Comparison of ENCODE assay signal across 13 cellular contexts in genomic region chr15:99303881-99304280, GRCh38. TPM values are rescaled to one million over a fixed set of nuclear protein-coding genes. Genes with fewer than 3 reads are reported as not detected.
A peak's percentile ranks its signal among the peaks of the same experiment; 100 is the strongest.
DNase-seq lines count a peak whose midpoint lies in the region; ATAC-seq and TF ChIP-seq lines count a peak whose summit lies in the region.
"Had no signal": no experiment of that assay in that cellular context is flagged by ENCODE, and none has a peak within 500 bp of the region (broad histone marks: within the 10 kb centered on the region; RNA-seq: fewer than 3 reads in every experiment).

No MANE protein-coding gene starts in this region.

- ATAC-seq in right lobe of liver, result peak; percentile 64 to 75 (median 72)
- ATAC-seq: CD8-positive, alpha-beta T cell; GM23338 had no signal

- WGBS in right lobe of liver (ENCODE audit: insufficient coverage, low coverage, low lambda C conversion rate, missing lambda C conversion rate), result 12% methylated on average over 4 of the region's 4 CpGs

- TF ChIP-seq POLR2A in right lobe of liver (IDR thresholded peaks at IDR 0.05), result no peak

- no peak overlapping the region for H3K4me3 ChIP-seq in right lobe of liver
- no peak overlapping the region for H3K4me3 ChIP-seq in effector memory CD4-positive, alpha-beta T cell (ENCODE audit: insufficient read depth, low read depth, low read length, poor library complexity, severe bottlenecking)
- no peak overlapping the region for H3K4me3 ChIP-seq in dorsolateral prefrontal cortex
- H3K4me3 ChIP-seq: GM23338 had no signal

- H3K27me3 ChIP-seq in right lobe of liver (no peaks in the 10 kb centered on the region), dorsolateral prefrontal cortex (no peaks in the 10 kb centered on the region)
- H3K27me3 ChIP-seq in effector memory CD4-positive, alpha-beta T cell (replicated peaks; ENCODE audit: control insufficient read depth, insufficient read depth, low read length, poor library complexity, severe bottlenecking), result no peaks in the 10 kb centered on the region
- H3K27me3 ChIP-seq: BE2C had no signal

- peak overlapping the region in 1 of 3 donors; percentile 7 for H3K27ac ChIP-seq in right lobe of liver
- no peak overlapping the region for H3K27ac ChIP-seq in effector memory CD4-positive, alpha-beta T cell (ENCODE audit: insufficient read depth, low read length, poor library complexity, severe bottlenecking)
- H3K27ac ChIP-seq in dorsolateral prefrontal cortex, result no peak overlapping the region

- intact Hi-C loops in right lobe of liver (cut with DNase I) (no loop called here), dorsolateral prefrontal cortex (cut with DNase I) (no loop called here)

- H3K9me3 ChIP-seq in right lobe of liver, result no peaks in the 10 kb centered on the region
- no peaks in the 10 kb centered on the region for H3K9me3 ChIP-seq in effector memory CD4-positive, alpha-beta T cell (ENCODE audit: control insufficient read depth, low read length)
- H3K9me3 ChIP-seq: BE2C had no signal

- TF ChIP-seq CTCF in right lobe of liver (IDR thresholded peaks at IDR 0.05), result no peak
- TF ChIP-seq CTCF in dorsolateral prefrontal cortex (IDR thresholded peaks at IDR 0.05 in 54 of 56, conservative IDR thresholded peaks at IDR 0.05 in 2 of 56; ENCODE audit: low read depth in 1 of 56, partially characterized antibody in 56 of 56), result no peak

- peak; percentile 12 for DNase-seq in DMS153 (lab: John Stamatoyannopoulos, UW)
- peak; percentile 2 for DNase-seq in DMS53 treated with DMSO at 0.1 percent for 48 hours (lab: John Stamatoyannopoulos, UW; ENCODE audit: unreplicated experiment)
- DNase-seq in NCI-H748 (lab: John Stamatoyannopoulos, UW; ENCODE audit: unreplicated experiment), result peak; percentile 22
- no peak for DNase-seq in right lobe of liver
- no peak for DNase-seq in NCI-H2107 treated with DMSO at 0.1 percent for 48 hours (lab: John Stamatoyannopoulos, UW; ENCODE audit: unreplicated experiment)
- DNase-seq in effector memory CD4-positive, alpha-beta T cell, result no peak
- DNase-seq in dorsolateral prefrontal cortex, result no peak
- DNase-seq: BE2C; CD8-positive, alpha-beta T cell; NCI-H1694; NCI-H2227 treated with DMSO at 0.1 percent for 48 hours; NCI-H526 treated with DMSO at 0.1 percent for 48 hours had no signal

- peaks cover 0 to 26% (median 8%) of the 10 kb centered on the region in 4 donors for H3K4me1 ChIP-seq in right lobe of liver
- no peaks in the 10 kb centered on the region for H3K4me1 ChIP-seq in effector memory CD4-positive, alpha-beta T cell (ENCODE audit: control insufficient read depth, insufficient read depth, low read length, poor library complexity, severe bottlenecking)
- H3K4me1 ChIP-seq: BE2C had no signal

- no peaks in the 10 kb centered on the region for H3K36me3 ChIP-seq in right lobe of liver
- H3K36me3 ChIP-seq in effector memory CD4-positive, alpha-beta T cell (ENCODE audit: control insufficient read depth, insufficient read depth, low read length), result no peaks in the 10 kb centered on the region
- H3K36me3 ChIP-seq: BE2C had no signal

RNA-seq across cellular contexts. Expression of gene LRRC28, which starts 52.6 kb away (rescaled TPM):
- total RNA-seq in right lobe of liver, result 10 to 100 TPM; 21.8 to 70.1 (median 31.9) TPM
- 10 to 100 TPM; 34.0 to 76.7 (median 52.3) TPM for total RNA-seq in dorsolateral prefrontal cortex

RNA-seq across cellular contexts. Expression of gene TTC23, which starts 54.5 kb away (rescaled TPM):
- total RNA-seq in right lobe of liver, result 10 to 100 TPM in 3 of 6 experiments, 1 to 10 TPM in 3; 6.1 to 18.4 (median 9.1) TPM
- total RNA-seq in dorsolateral prefrontal cortex, result 10 to 100 TPM in 78 of 120 experiments, 1 to 10 TPM in 42; 4.6 to 24.9 (median 11.1) TPM

Comparison
In these comparisons a context has a peak if more than half of its experiments do, and no peak if none do; other contexts are left out.
1. DNase-seq: peak in DMS153 (single experiment), DMS53 treated with DMSO at 0.1 percent for 48 hours (single experiment) and NCI-H748 (single experiment); none in right lobe of liver (0 of 3), NCI-H2107 treated with DMSO at 0.1 percent for 48 hours (single experiment), effector memory CD4-positive, alpha-beta T cell (0 of 3) and dorsolateral prefrontal cortex (0 of 10).